9 cellular contexts compared by ENCODE assay signal in the genomic region with DNA sequence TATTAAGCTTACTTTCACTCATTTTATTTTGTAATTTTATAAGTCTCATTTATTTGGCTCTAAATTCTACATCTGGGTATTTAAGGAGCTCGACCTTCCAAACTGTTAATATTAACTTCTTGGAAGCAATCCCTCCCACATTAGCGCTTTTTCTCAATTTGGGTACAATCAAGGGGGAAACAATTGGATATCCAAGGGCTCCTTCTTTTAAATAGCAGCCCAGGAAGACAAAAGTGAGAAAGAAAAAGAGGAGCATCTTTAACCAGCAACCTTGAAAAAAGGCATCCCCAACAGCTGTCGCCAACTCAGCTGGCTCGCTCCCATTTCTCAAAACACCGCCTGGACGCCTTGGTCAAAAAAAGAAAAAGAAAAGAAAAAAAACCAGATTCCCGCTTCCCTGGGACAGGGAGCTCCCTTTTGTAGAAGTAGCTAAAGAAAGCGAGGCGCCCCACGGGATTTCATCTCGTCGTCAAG. TPM values are rescaled to one million over a fixed set of nuclear protein-coding genes. Genes with fewer than 3 reads are reported as not detected.
A peak's percentile ranks its signal among the peaks of the same experiment; 100 is the strongest.
DNase-seq lines count a peak whose midpoint lies in the region; ATAC-seq and TF ChIP-seq lines count a peak whose summit lies in the region.
"Had no signal": no experiment of that assay in that cellular context is flagged by ENCODE, and none has a peak within 500 bp of the region (broad histone marks: within the 10 kb centered on the region; RNA-seq: fewer than 3 reads in every experiment).

No MANE protein-coding gene starts in this region.

- no peak for ATAC-seq in Panc1
- ATAC-seq in HG02642 (IDR thresholded peaks at IDR 0.05; ENCODE audit: poor library complexity, unreplicated experiment): no peak

- intact Hi-C loops in Panc1 (cut with micrococcal nuclease; ENCODE audit: unreplicated experiment): no loop called here

- no peak overlapping the region for H2BK5ac ChIP-seq in trophoblast cell (ENCODE audit: low read depth, low read length, poor library complexity)

- H3K79me1 ChIP-seq in trophoblast cell (ENCODE audit: low read length): peaks cover 3% of the 10 kb centered on the region

- no CpG with 5 or more reads among the region's 12 CpGs for WGBS in trophoblast cell (ENCODE audit: extremely low coverage, insufficient coverage, insufficient read length)

- H3K79me2 ChIP-seq in trophoblast cell (ENCODE audit: control insufficient read depth, insufficient read depth, low read length, poor library complexity): no peaks in the 10 kb centered on the region

- H4K91ac ChIP-seq in trophoblast cell (ENCODE audit: low read depth, low read length): no peak overlapping the region

- H3K4ac ChIP-seq in trophoblast cell (ENCODE audit: low read depth, low read length): no peak overlapping the region

- no peak overlapping the region for H3K14ac ChIP-seq in trophoblast cell (ENCODE audit: low read length)

- no peaks in the 10 kb centered on the region for H3K36me3 ChIP-seq in Panc1 (ENCODE audit: control insufficient read depth, insufficient read depth, low read length)
- H3K36me3 ChIP-seq in trophoblast cell (ENCODE audit: control insufficient read depth in 1 of 2, insufficient read depth in 2 of 2, low read length in 2 of 2): no peaks in the 10 kb centered on the region

- H4K8ac ChIP-seq in trophoblast cell (ENCODE audit: low read depth, low read length): no peak overlapping the region

- no peak overlapping the region for H2AFZ ChIP-seq in trophoblast cell (ENCODE audit: insufficient read depth, low read length, poor library complexity)

- H3K4me3 ChIP-seq in Panc1 (ENCODE audit: low read depth in 2 of 2, low read length in 2 of 2) (peak overlapping the region; percentile 38 to 42; a peak in 3 of 4 replicates), fibroblast of villous mesenchyme (ENCODE audit: low read depth, low read length) (peak overlapping the region; percentile 62), trophoblast cell (ENCODE audit: low read depth, low read length) (peak overlapping the region; percentile 74)

- POLR2A ChIA-PET in Panc1 (lab: Charles Lee): no interaction called here

- H3K27ac ChIP-seq in Panc1 (ENCODE audit: low read length) (no peak overlapping the region), trophoblast cell (ENCODE audit: low read depth, low read length) (no peak overlapping the region)

- no peaks in the 10 kb centered on the region for H3K4me1 ChIP-seq in Panc1 (ENCODE audit: control insufficient read depth, insufficient read depth, low read length)
- peaks cover 8 to 9% of the 10 kb centered on the region in 2 experiments for H3K4me1 ChIP-seq in trophoblast cell (ENCODE audit: control insufficient read depth in 1 of 2, insufficient read depth in 2 of 2, low read length in 2 of 2)

- H3K23ac ChIP-seq in trophoblast cell (ENCODE audit: low read length): no peak overlapping the region

- peak overlapping the region; percentile 97 for H3K4me2 ChIP-seq in trophoblast cell (ENCODE audit: low read length)

- no peak overlapping the region for H2BK120ac ChIP-seq in trophoblast cell (ENCODE audit: insufficient read depth, low read length, poor library complexity)

- H2BK12ac ChIP-seq in trophoblast cell (ENCODE audit: low read length): no peak overlapping the region

- in situ Hi-C loops in Panc1 (cut with HindIII; ENCODE audit: low pct_unique_long_range_greater_than_20kb, low sequenced_read_pairs): no loop called here

- H3K9me3 ChIP-seq in Panc1 (ENCODE audit: control insufficient read depth, insufficient read depth, low read depth, low read length): no peaks in the 10 kb centered on the region
- peaks cover 7% of the 10 kb centered on the region for H3K9me3 ChIP-seq in trophoblast cell (ENCODE audit: insufficient read depth, low read depth, low read length)

- no peak overlapping the region for H4K12ac ChIP-seq in trophoblast cell (ENCODE audit: low read depth, low read length)

- BruUV-seq in Panc1 (replicated peaks; lab: Mats Ljungman, UMichigan): no TSS peak

- no peak overlapping the region for H3K18ac ChIP-seq in trophoblast cell (ENCODE audit: low read length)

- H3K27me3 ChIP-seq in Panc1 (ENCODE audit: control insufficient read depth, insufficient read depth, low read length) (peaks cover 66% of the 10 kb centered on the region), trophoblast cell (ENCODE audit: insufficient read depth, low read length) (peaks cover 20% of the 10 kb centered on the region)

- DNase-seq in COLO829 (ENCODE audit: low spot score) (peak; percentile 35), Panc1 (ENCODE audit: low read depth, low spot score) (no peak), fibroblast of villous mesenchyme (ENCODE audit: low read depth) (peak; percentile 23), trophoblast cell (peak in 1 of 2 donors; percentile 6), NCI-H526 treated with DMSO at 0.1 percent for 48 hours (lab: John Stamatoyannopoulos, UW) (no peak), NCI-H1694 treated with DMSO at 0.1 percent for 48 hours (lab: John Stamatoyannopoulos, UW) (no peak), NCI-H1930 (lab: John Stamatoyannopoulos, UW) (no peak)
- DNase-seq: SIG-M5 had no signal

- CTCF ChIA-PET in Panc1 (lab: Charles Lee): no interaction called here

- H3K9ac ChIP-seq in trophoblast cell (ENCODE audit: low read length): no peak overlapping the region

- H2AK5ac ChIP-seq in trophoblast cell (ENCODE audit: low read length): no peak overlapping the region

- TF ChIP-seq CTCF in Panc1 (IDR thresholded peaks at IDR 0.05): no peak
- no peak for TF ChIP-seq CTCF in fibroblast of villous mesenchyme (IDR thresholded peaks at IDR 0.05; ENCODE audit: insufficient read depth, low read depth, low read length)

RNA-seq across cellular contexts. Expression of a gene that starts 0.9 kb away (rescaled TPM):
- 0.10 TPM for total RNA-seq in Panc1 (2021; ENCODE audit: unreplicated experiment)
- not detected for polyA plus RNA-seq in Panc1 (2012; ENCODE audit: insufficient read length)
- total RNA-seq in fibroblast of villous mesenchyme: 2.2 and 4.2 TPM in 2 replicates
- 0.22 and 0.29 TPM in 2 replicates for polyA plus RNA-seq in trophoblast cell (2013)

Comparison
In these comparisons a context has a peak if more than half of its experiments do, and no peak if none do; other contexts are left out.
1. DNase-seq: peak in COLO829 (single experiment) and fibroblast of villous mesenchyme (single experiment); none in Panc1 (single experiment), NCI-H526 treated with DMSO at 0.1 percent for 48 hours (single experiment), NCI-H1694 treated with DMSO at 0.1 percent for 48 hours (single experiment) and NCI-H1930 (0 of 2).
2. Peak in every context shown above with its lines, with median percentiles within 50 percentile points of each other: H3K4me3 ChIP-seq.